Comparison of ENCODE assay signal across 8 cellular contexts in genomic region chr5:218457-219289, GRCh38. TPM values are rescaled to one million over a fixed set of nuclear protein-coding genes. Genes with fewer than 3 reads are reported as not detected.
DNase-seq lines count a peak whose midpoint lies in the region; ATAC-seq and TF ChIP-seq lines count a peak whose summit lies in the region.

No MANE protein-coding gene starts in this region.

- H3K27me3 Mint-ChIP-seq in glutamatergic neuron (ENCODE audit: unreplicated experiment), result peaks cover 2% of the 10 kb centered on the region

- DNase-seq in NCI-H345 (lab: John Stamatoyannopoulos, UW) (peak; percentile 8), NCI-H345 treated with DMSO at 0.1 percent for 48 hours (lab: John Stamatoyannopoulos, UW; ENCODE audit: unreplicated experiment) (no peak), NCI-H146 (lab: John Stamatoyannopoulos, UW) (peak; percentile 35), glutamatergic neuron (peak; percentile 66), ovary (peak; percentile 41 to 70 (median 47)), GM19238 (ENCODE audit: insufficient read length, low spot score) (no peak)
- peak; percentile 9 for DNase-seq in activated T-helper 9 cell treated with anti-CD3 and anti-CD28 coated beads, Interleukin-2, amount 50 U/mL, for 16 hours (ENCODE audit: low read depth)

- no peak for TF ChIP-seq EP300 in ovary (IDR thresholded peaks at IDR 0.05)

- 0 to 2% (median 1%) methylated on average over 48 to 73 of the region's 73 CpGs for WGBS in ovary, 3 donors

- no peak for TF ChIP-seq POLR2A in ovary (IDR thresholded peaks at IDR 0.05)

- ATAC-seq in HG02610 (IDR thresholded peaks at IDR 0.05; ENCODE audit: unreplicated experiment), result peak; percentile 9

- H3K27me3 ChIP-seq in ovary, result no peaks in the 10 kb centered on the region

- peaks cover 18% of the 10 kb centered on the region for H3K4me1 Mint-ChIP-seq in glutamatergic neuron (ENCODE audit: low read depth, unreplicated experiment)

- H3K27ac ChIP-seq in ovary, result peak overlapping the region; percentile 84 to 87

- H3K36me3 ChIP-seq in ovary, result no peaks in the 10 kb centered on the region

- peaks cover 3% of the 10 kb centered on the region for H3K36me3 Mint-ChIP-seq in glutamatergic neuron (ENCODE audit: unreplicated experiment)

- H3K27ac Mint-ChIP-seq in glutamatergic neuron (ENCODE audit: unreplicated experiment), result peak overlapping the region; percentile 87

- no peaks in the 10 kb centered on the region for H3K9me3 ChIP-seq in ovary

- intact Hi-C loops in ovary (cut with DNase I), result no loop called here

- peak overlapping the region; percentile 97 for H3K4me3 Mint-ChIP-seq in glutamatergic neuron (ENCODE audit: unreplicated experiment)

- peaks cover 7% of the 10 kb centered on the region for H3K4me1 ChIP-seq in ovary (ENCODE audit: insufficient read depth)

- peak overlapping the region; percentile 94 for H3K4me3 ChIP-seq in ovary

- TF ChIP-seq CTCF in glutamatergic neuron (IDR thresholded peaks at IDR 0.05; ENCODE audit: partially characterized antibody, unreplicated experiment), result no peak
- TF ChIP-seq CTCF in ovary (IDR thresholded peaks at IDR 0.05), result no peak

- H3K9me3 Mint-ChIP-seq in glutamatergic neuron (ENCODE audit: unreplicated experiment), result no peaks in the 10 kb centered on the region

RNA-seq across cellular contexts. Expression of gene SDHA, which starts 0.6 kb away (rescaled TPM):
- total RNA-seq in glutamatergic neuron (ENCODE audit: unreplicated experiment) (81.3 TPM), ovary (100 to 1,000 TPM in 4 of 7 donors, 10 to 100 TPM in 3; 69.6 to 169 (median 103) TPM)
- 100 to 1,000 TPM in 1 of 2 donors, 10 to 100 TPM in 1; 94.7 to 112 TPM for polyA plus RNA-seq in ovary

RNA-seq across cellular contexts. Expression of gene CCDC127, which starts 0.7 kb away (rescaled TPM):
- total RNA-seq in glutamatergic neuron (ENCODE audit: unreplicated experiment) (11.9 TPM), ovary (1 to 10 TPM; 2.5 to 9.9 (median 6.0) TPM)
- 1 to 10 TPM; 4.7 to 6.8 TPM for polyA plus RNA-seq in ovary

RNA-seq across cellular contexts. Expression of gene LRRC14B, which starts 27.4 kb away (rescaled TPM):
- not detected for total RNA-seq in glutamatergic neuron (ENCODE audit: unreplicated experiment)
- total RNA-seq in ovary, result under 1 TPM in 2 of 7 donors, not detected in 5; 0.38 to 0.92 TPM
- polyA plus RNA-seq in ovary, result under 1 TPM in 1 of 2 donors, not detected in 1; 0.04 TPM

RNA-seq across cellular contexts. Expression of gene PDCD6, which starts 52.8 kb away (rescaled TPM):
- total RNA-seq in glutamatergic neuron (ENCODE audit: unreplicated experiment), result 56.9 TPM
- 10 to 100 TPM; 67.4 to 85.0 (median 73.9) TPM for total RNA-seq in ovary
- 100 to 1,000 TPM in 1 of 2 donors, 10 to 100 TPM in 1; 84.5 to 103 TPM for polyA plus RNA-seq in ovary

Comparison
In these comparisons a context has a peak if more than half of its experiments do, and no peak if none do; other contexts are left out.
1. DNase-seq: peak in NCI-H345 (single experiment), NCI-H146 (single experiment), activated T-helper 9 cell treated with anti-CD3 and anti-CD28 coated beads, Interleukin-2, amount 50 U/mL, for 16 hours (single experiment), glutamatergic neuron (single experiment) and ovary (5 of 5); none in NCI-H345 treated with DMSO at 0.1 percent for 48 hours (single experiment) and GM19238 (single experiment).